In the genomic region with DNA sequence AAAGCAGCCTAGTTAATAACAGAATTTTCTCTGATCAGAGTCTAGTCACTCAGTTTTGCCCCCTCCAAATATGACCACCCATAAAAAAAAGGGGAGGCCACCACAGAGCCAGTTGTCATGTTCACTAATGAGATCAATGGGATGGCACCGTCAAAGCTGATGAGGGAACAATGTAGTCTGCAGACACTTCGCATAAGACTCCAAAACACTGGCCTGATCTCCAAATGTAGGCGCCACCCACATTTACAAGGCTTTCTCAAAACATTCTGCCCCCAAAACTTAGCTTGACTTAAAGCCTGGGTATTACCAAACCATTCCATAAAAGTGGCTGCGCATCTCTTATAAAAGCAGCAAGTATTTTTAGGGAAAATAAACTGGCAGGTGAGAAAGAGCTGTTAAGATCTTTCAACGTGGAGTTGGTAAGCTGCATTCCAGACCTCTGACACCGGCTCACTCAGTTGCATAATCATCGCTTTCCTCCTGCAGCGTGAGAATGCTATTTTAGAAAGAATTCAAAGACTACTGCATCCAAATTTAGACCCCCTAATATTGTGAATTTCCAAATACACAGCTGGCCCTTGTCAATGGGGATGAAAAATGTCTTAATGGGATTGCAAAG, we compare ENCODE assay signal across 12 cellular contexts. TPM values are rescaled to one million over a fixed set of nuclear protein-coding genes. Genes with fewer than 3 reads are reported as not detected.
DNase-seq lines count a peak whose midpoint lies in the region; ATAC-seq and TF ChIP-seq lines count a peak whose summit lies in the region.
"Had no signal": no experiment of that assay in that cellular context is flagged by ENCODE, and none has a peak within 500 bp of the region (broad histone marks: within the 10 kb centered on the region; RNA-seq: fewer than 3 reads in every experiment).

No MANE protein-coding gene starts in this region.

- BruUV-seq in OCI-LY7 (replicated peaks; lab: Mats Ljungman, UMichigan) = no TSS peak

- no peak overlapping the region for H2BK120ac ChIP-seq in trophoblast cell (ENCODE audit: insufficient read depth, low read length, poor library complexity)

- H3K79me2 ChIP-seq in OCI-LY7 (ENCODE audit: insufficient read depth, low read depth, low read length) = peaks cover 14% of the 10 kb centered on the region; the same call in 1 of the 2 replicates
- H3K79me2 ChIP-seq in trophoblast cell (ENCODE audit: control insufficient read depth, insufficient read depth, low read length, poor library complexity) = no peaks in the 10 kb centered on the region

- no peak overlapping the region for H4K8ac ChIP-seq in trophoblast cell (ENCODE audit: low read depth, low read length)

- no peak overlapping the region for H2BK12ac ChIP-seq in trophoblast cell (ENCODE audit: low read length)

- H3K4ac ChIP-seq in trophoblast cell (ENCODE audit: low read depth, low read length) = no peak overlapping the region

- TF ChIP-seq CTCF in OCI-LY7 (conservative IDR thresholded peaks at IDR 0.05; ENCODE audit: low read length) = no peak

- H3K23ac ChIP-seq in trophoblast cell (ENCODE audit: low read length) = no peak overlapping the region

- H3K18ac ChIP-seq in trophoblast cell (ENCODE audit: low read length) = no peak overlapping the region

- no peak overlapping the region for H3K14ac ChIP-seq in trophoblast cell (ENCODE audit: low read length)

- POLR2A ChIA-PET in OCI-LY7 (lab: Charles Lee) = interaction anchor here (0.6 to 2.0 kb wide), 12 partner anchors 8 to 282 kb away, joined by 3 to 8 read pairs (median 4); partner anchors contain the start of gene TBC1D7

- CTCF ChIA-PET in OCI-LY7 (lab: Charles Lee; ENCODE audit: unreplicated experiment) = interaction anchor here (1.6 kb wide), 1 partner anchor 17 kb away, joined by 3 read pairs; no protein-coding TSS in a partner anchor

- H2BK5ac ChIP-seq in trophoblast cell (ENCODE audit: low read depth, low read length, poor library complexity) = no peak overlapping the region

- WGBS in trophoblast cell (ENCODE audit: extremely low coverage, insufficient coverage, insufficient read length) = no CpG with 5 or more reads among the region's 8 CpGs

- H3K27ac ChIP-seq in OCI-LY7 (ENCODE audit: low read depth, low read length, poor library complexity, severe bottlenecking) = no peak overlapping the region
- H3K27ac ChIP-seq in trophoblast cell (ENCODE audit: low read depth, low read length) = no peak overlapping the region
- H3K27ac ChIP-seq: prostate gland had no signal

- peak; percentile 19 for DNase-seq in H4 (ENCODE audit: low spot score)
- no peak for DNase-seq in OCI-LY7 (ENCODE audit: low spot score)
- peak; percentile 5 for DNase-seq in fibroblast of peridontal ligament (ENCODE audit: extremely low read depth)
- DNase-seq in trophoblast cell = peak; percentile 80 to 85
- DNase-seq in SHP77 treated with DMSO at 0.1 percent for 48 hours (lab: John Stamatoyannopoulos, UW) = no peak
- DNase-seq in NCI-H2107 (lab: John Stamatoyannopoulos, UW) = no peak
- DNase-seq: activated CD8-positive, alpha-beta memory T cell treated with anti-CD3 and anti-CD28 coated beads for 24 hours; NCI-H1092; SHP77 had no signal

- H3K9me2 ChIP-seq in OCI-LY7 (ENCODE audit: insufficient read depth, low read length) = no peaks in the 10 kb centered on the region

- H3K36me3 ChIP-seq in OCI-LY7 (ENCODE audit: insufficient read depth, low read length) (no peaks in the 10 kb centered on the region; the same call in 1 of the 2 replicates), trophoblast cell (ENCODE audit: control insufficient read depth in 1 of 2, insufficient read depth in 2 of 2, low read length in 2 of 2) (no peaks in the 10 kb centered on the region)
- H3K36me3 ChIP-seq: prostate gland had no signal

- H3K9ac ChIP-seq in trophoblast cell (ENCODE audit: low read length) = no peak overlapping the region

- H3K9me3 ChIP-seq in OCI-LY7 (ENCODE audit: low read length) (0 out of 2 replicates have a peak, but pooled peaks cover 4% of the 10 kb centered on the region), trophoblast cell (ENCODE audit: insufficient read depth, low read depth, low read length) (no peaks in the 10 kb centered on the region)
- H3K9me3 ChIP-seq: prostate gland had no signal

- H3K4me2 ChIP-seq in OCI-LY7 (ENCODE audit: low read length) (0 out of 2 replicates have a peak overlapping the region, but pooled peaks have one; percentile 13), trophoblast cell (ENCODE audit: low read length) (peak overlapping the region; percentile 23)

- H4K12ac ChIP-seq in trophoblast cell (ENCODE audit: low read depth, low read length) = no peak overlapping the region

- no peaks in the 10 kb centered on the region for H3K27me3 ChIP-seq in trophoblast cell (ENCODE audit: insufficient read depth, low read length)

- H3K4me3 ChIP-seq in OCI-LY7 (ENCODE audit: low read depth, low read length, poor library complexity, severe bottlenecking) (no peak overlapping the region), trophoblast cell (ENCODE audit: low read depth, low read length) (no peak overlapping the region)
- H3K4me3 ChIP-seq: prostate gland had no signal

- intact Hi-C loops in OCI-LY7 (cut with micrococcal nuclease; ENCODE audit: unreplicated experiment) = no loop called here

- H3K79me1 ChIP-seq in trophoblast cell (ENCODE audit: low read length) = no peaks in the 10 kb centered on the region

- H2AFZ ChIP-seq in OCI-LY7 (ENCODE audit: low read length) (peak overlapping the region; percentile 33; the same call in 1 of the 2 replicates), trophoblast cell (ENCODE audit: insufficient read depth, low read length, poor library complexity) (no peak overlapping the region)

- ATAC-seq in GM18858 (IDR thresholded peaks at IDR 0.05; ENCODE audit: unreplicated experiment) (no peak), HG03108 (IDR thresholded peaks at IDR 0.05; ENCODE audit: unreplicated experiment) (no peak)

- no peaks in the 10 kb centered on the region for H4K20me1 ChIP-seq in OCI-LY7 (ENCODE audit: insufficient read depth, low read length)

- no peak overlapping the region for H4K91ac ChIP-seq in trophoblast cell (ENCODE audit: low read depth, low read length)

- no peak overlapping the region for H2AK5ac ChIP-seq in trophoblast cell (ENCODE audit: low read length)

- H3K4me1 ChIP-seq in OCI-LY7 (ENCODE audit: insufficient read depth, low read length, poor library complexity, severe bottlenecking) = peaks cover 56% of the 10 kb centered on the region
- peaks cover 11 to 17% of the 10 kb centered on the region in 2 experiments for H3K4me1 ChIP-seq in trophoblast cell (ENCODE audit: control insufficient read depth in 1 of 2, insufficient read depth in 2 of 2, low read length in 2 of 2)
- H3K4me1 ChIP-seq: prostate gland had no signal

RNA-seq across cellular contexts. Expression of gene TBC1D7, which starts 59.3 kb away (rescaled TPM):
- 31.9 and 33.7 TPM in 2 replicates for total RNA-seq in H4 (2014; rRNA removed; shearing (Covaris generic))
- 52.9 and 69.2 TPM in 2 replicates for total RNA-seq in OCI-LY7 (2014; rRNA removed; shearing (Covaris generic))
- 46.2 and 50.5 TPM in 2 replicates for total RNA-seq in OCI-LY7 (2022)
- 32.2 and 33.6 TPM in 2 replicates for polyA plus RNA-seq in trophoblast cell (2013)

Comparison
In these comparisons a context has a peak if more than half of its experiments do, and no peak if none do; other contexts are left out.
1. DNase-seq: peak in H4 (single experiment), fibroblast of peridontal ligament (single experiment) and trophoblast cell (2 of 2); none in OCI-LY7 (single experiment), SHP77 treated with DMSO at 0.1 percent for 48 hours (single experiment) and NCI-H2107 (single experiment).